Comparison of ENCODE assay signal across 12 cellular contexts in the genomic region with DNA sequence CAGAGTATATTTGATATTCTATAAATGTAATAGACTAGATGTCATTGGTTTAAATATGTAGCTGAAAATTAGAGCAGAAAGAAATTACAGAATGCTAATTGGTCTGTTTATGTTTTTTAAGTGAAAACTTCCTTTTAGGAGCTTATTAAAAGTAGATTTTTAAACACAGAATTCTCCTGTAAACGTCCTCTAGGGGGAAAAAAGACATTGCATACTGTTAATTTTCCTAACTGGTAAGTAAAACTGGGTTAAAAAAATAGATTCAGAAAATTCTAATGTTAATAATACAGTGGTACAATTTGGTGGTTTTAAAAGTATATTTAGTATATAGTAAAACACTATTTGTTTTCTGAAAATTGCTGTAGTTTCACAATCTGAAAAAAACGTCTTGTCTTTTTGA. TPM values are rescaled to one million over a fixed set of nuclear protein-coding genes. Genes with fewer than 3 reads are reported as not detected.
A peak's percentile ranks its signal among the peaks of the same experiment; 100 is the strongest.
DNase-seq lines count a peak whose midpoint lies in the region; ATAC-seq, FAIRE-seq and TF ChIP-seq lines count a peak whose summit lies in the region.
"Had no signal": no experiment of that assay in that cellular context is flagged by ENCODE, and none has a peak within 500 bp of the region (broad histone marks: within the 10 kb centered on the region; RNA-seq: fewer than 3 reads in every experiment).

No MANE protein-coding gene starts in this region.

- H3K4me3 ChIP-seq in GM12864 (ENCODE audit: low read depth, low read length): no peak overlapping the region
- H3K4me3 ChIP-seq: A549 had no signal

- no peak for DNase-seq in GM12864 (ENCODE audit: low read depth)
- DNase-seq in type B pancreatic cell (ENCODE audit: extremely low spot score, unreplicated experiment): no peak
- DNase-seq in kidney glomerular epithelial cell (lab: John Stamatoyannopoulos, UW): no peak
- DNase-seq: CD4-positive, CD25-positive, alpha-beta regulatory T cell; DMS 273 treated with DMSO at 0.1 percent for 48 hours had no signal

- TF ChIP-seq CTCF in GM12864 (IDR thresholded peaks at IDR 0.05; ENCODE audit: low read depth, low read length, missing control alignments) (peak; percentile 0), type B pancreatic cell (conservative IDR thresholded peaks at IDR 0.05) (peak; percentile 55)

- no peaks in the 10 kb centered on the region for H3K9me3 Mint-ChIP-seq in type B pancreatic cell

- peaks cover 11% of the 10 kb centered on the region for H3K36me3 Mint-ChIP-seq in type B pancreatic cell

- no peak overlapping the region for H3K27ac Mint-ChIP-seq in type B pancreatic cell
- H3K27ac Mint-ChIP-seq: CD4-positive, CD25-positive, alpha-beta regulatory T cell had no signal

- H3K4me3 Mint-ChIP-seq in type B pancreatic cell: no peak overlapping the region
- H3K4me3 Mint-ChIP-seq: CD4-positive, CD25-positive, alpha-beta regulatory T cell had no signal

- H3K27me3 Mint-ChIP-seq in type B pancreatic cell: no peaks in the 10 kb centered on the region
- H3K27me3 Mint-ChIP-seq: CD4-positive, CD25-positive, alpha-beta regulatory T cell had no signal

- no peaks in the 10 kb centered on the region for H3K4me1 Mint-ChIP-seq in type B pancreatic cell (ENCODE audit: unreplicated experiment)

- ATAC-seq in HG02759 (IDR thresholded peaks at IDR 0.05; ENCODE audit: unreplicated experiment) (no peak), HG03025 (IDR thresholded peaks at IDR 0.05; ENCODE audit: low FRiP score, unreplicated experiment) (no peak)
- ATAC-seq: A549, HCT116 had no signal

- FAIRE-seq in TTC549 (lab: Jason Lieb, UNC) (peak; percentile 13), islet of Langerhans (lab: Jason Lieb, UNC) (peak; percentile 45)
- FAIRE-seq: A549, GM12892 had no signal

RNA-seq across cellular contexts. Expression of gene ZCCHC7, which starts 59.8 kb away (rescaled TPM):
- total RNA-seq in type B pancreatic cell (ENCODE audit: low replicate concordance): 20.3 and 23.0 TPM in 2 replicates
